9 cellular contexts compared by ENCODE assay signal in the genomic region with DNA sequence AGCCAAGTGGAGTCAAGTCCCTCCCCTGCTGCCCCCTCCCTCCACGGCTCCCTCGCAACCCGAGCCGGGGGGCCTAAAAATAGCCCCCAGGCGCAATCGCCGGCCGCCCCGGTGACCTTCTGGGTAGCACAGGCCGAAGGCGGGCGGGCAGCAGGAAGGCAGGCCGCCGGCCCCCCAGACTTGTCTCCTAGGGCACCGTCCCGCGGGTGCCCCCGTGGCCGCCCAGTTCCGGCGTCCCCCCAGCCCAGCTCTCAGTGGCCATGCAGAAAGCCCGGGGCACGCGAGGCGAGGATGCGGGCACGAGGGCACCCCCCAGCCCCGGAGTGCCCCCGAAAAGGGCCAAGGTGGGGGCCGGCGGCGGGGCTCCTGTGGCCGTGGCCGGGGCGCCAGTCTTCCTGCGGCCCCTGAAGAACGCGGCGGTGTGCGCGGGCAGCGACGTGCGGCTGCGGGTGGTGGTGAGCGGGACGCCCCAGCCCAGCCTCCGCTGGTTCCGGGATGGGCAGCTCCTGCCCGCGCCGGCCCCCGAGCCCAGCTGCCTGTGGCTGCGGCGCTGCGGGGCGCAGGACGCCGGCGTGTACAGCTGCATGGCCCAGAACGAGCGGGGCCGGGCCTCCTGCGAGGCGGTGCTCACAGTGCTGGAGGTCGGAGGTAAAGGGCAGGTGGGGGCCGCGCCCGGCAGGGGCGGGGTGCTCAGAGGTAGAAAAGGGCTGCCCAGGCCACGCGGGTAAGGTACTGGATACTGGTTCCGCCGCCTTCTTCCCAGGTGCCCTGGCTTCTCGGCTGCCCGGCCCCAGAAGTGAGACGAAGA. TPM values are rescaled to one million over a fixed set of nuclear protein-coding genes. Genes with fewer than 3 reads are reported as not detected.
DNase-seq lines count a peak whose midpoint lies in the region; ATAC-seq and TF ChIP-seq lines count a peak whose summit lies in the region.
"Had no signal": no experiment of that assay in that cellular context is flagged by ENCODE, and none has a peak within 500 bp of the region (broad histone marks: within the 10 kb centered on the region; RNA-seq: fewer than 3 reads in every experiment).

Gene SPEG, plus strand, starts transcription at position 126 of the 808 bp plus-strand sequence. Its CDS starts 135 bp downstream, at position 261.

- no peaks in the 10 kb centered on the region for H3K9me3 Mint-ChIP-seq in activated T-cell treated with anti-CD3 and anti-CD28 coated beads, Interleukin-2, amount 50 U/mL, for 4 hours
- H3K9me3 Mint-ChIP-seq in activated T-cell treated with anti-CD3 and anti-CD28 coated beads, Interleukin-2, amount 50 U/mL, for 24 hours, result no peaks in the 10 kb centered on the region

- H3K27ac Mint-ChIP-seq in activated T-cell treated with anti-CD3 and anti-CD28 coated beads, Interleukin-2, amount 50 U/mL, for 24 hours, result no peak within 1 kb of the TSS

- H3K9me3 ChIP-seq in upper lobe of right lung, result no peaks in the 10 kb centered on the region

- intact Hi-C loops in upper lobe of right lung (cut with DNase I), result no loop called here

- H3K4me1 Mint-ChIP-seq in activated T-cell treated with anti-CD3 and anti-CD28 coated beads, Interleukin-2, amount 50 U/mL, for 4 hours (ENCODE audit: low read depth), result no peaks in the 10 kb centered on the region
- H3K4me1 Mint-ChIP-seq in activated T-cell treated with anti-CD3 and anti-CD28 coated beads, Interleukin-2, amount 50 U/mL, for 24 hours (ENCODE audit: low read depth), result no peaks in the 10 kb centered on the region

- H3K4me3 Mint-ChIP-seq in activated T-cell treated with anti-CD3 and anti-CD28 coated beads, Interleukin-2, amount 50 U/mL, for 4 hours, result peak within 1 kb of the TSS; percentile 24
- H3K4me3 Mint-ChIP-seq in activated T-cell treated with anti-CD3 and anti-CD28 coated beads, Interleukin-2, amount 50 U/mL, for 24 hours, result no peak within 1 kb of the TSS

- no peak for TF ChIP-seq CTCF in fibroblast of the aortic adventitia (IDR thresholded peaks at IDR 0.05; ENCODE audit: insufficient read depth, low read length)
- TF ChIP-seq CTCF in upper lobe of right lung (IDR thresholded peaks at IDR 0.05), result no peak

- H3K4me1 ChIP-seq in upper lobe of right lung, result no peaks in the 10 kb centered on the region

- DNase-seq in activated T-cell treated with anti-CD3 and anti-CD28 coated beads, Interleukin-2, amount 50 U/mL, for 4 hours, result no peak
- DNase-seq in activated T-cell treated with anti-CD3 and anti-CD28 coated beads, Interleukin-2, amount 50 U/mL, for 24 hours, result no peak
- DNase-seq in fibroblast of the aortic adventitia (ENCODE audit: low read depth) (no peak), myocyte (ENCODE audit: low read depth) (no peak), upper lobe of right lung (no peak), NCI-H774 (lab: John Stamatoyannopoulos, UW) (no peak), NCI-H1092 (lab: John Stamatoyannopoulos, UW) (no peak)
- DNase-seq: NCI-H1048 had no signal

- no peak within 1 kb of the TSS for H3K4me3 ChIP-seq in fibroblast of the aortic adventitia (ENCODE audit: low read depth, low read length)
- peak within 1 kb of the TSS; percentile 5 for H3K4me3 ChIP-seq in upper lobe of right lung

- H3K36me3 Mint-ChIP-seq in activated T-cell treated with anti-CD3 and anti-CD28 coated beads, Interleukin-2, amount 50 U/mL, for 4 hours (ENCODE audit: insufficient read depth), result no peaks in the 10 kb centered on the region
- H3K36me3 Mint-ChIP-seq in activated T-cell treated with anti-CD3 and anti-CD28 coated beads, Interleukin-2, amount 50 U/mL, for 24 hours (ENCODE audit: low read depth), result no peaks in the 10 kb centered on the region

- H3K36me3 ChIP-seq in upper lobe of right lung, result no peaks in the 10 kb centered on the region

- peaks cover 27% of the 10 kb centered on the region for H3K27me3 ChIP-seq in upper lobe of right lung

- H3K27ac ChIP-seq in upper lobe of right lung, result no peak within 1 kb of the TSS

- H3K27me3 Mint-ChIP-seq in activated T-cell treated with anti-CD3 and anti-CD28 coated beads, Interleukin-2, amount 50 U/mL, for 4 hours (ENCODE audit: low read depth), result peaks cover 27% of the 10 kb centered on the region
- peaks cover 26% of the 10 kb centered on the region for H3K27me3 Mint-ChIP-seq in activated T-cell treated with anti-CD3 and anti-CD28 coated beads, Interleukin-2, amount 50 U/mL, for 24 hours

- peak; percentile 40 to 54 for ATAC-seq in activated T-cell treated with anti-CD3 and anti-CD28 coated beads, Interleukin-2, amount 50 U/mL, for 4 hours
- ATAC-seq in upper lobe of right lung (peak; percentile 18), GM21825 (IDR thresholded peaks at IDR 0.05; ENCODE audit: unreplicated experiment) (no peak)

RNA-seq across cellular contexts. Expression of gene SPEG, which starts in this region (rescaled TPM):
- 1 to 10 TPM in 1 of 3 donors, under 1 TPM in 2; 0.74 to 2.1 (median 0.79) TPM for total RNA-seq in activated T-cell treated with anti-CD3 and anti-CD28 coated beads, Interleukin-2, amount 50 U/mL, for 4 hours
- total RNA-seq in fibroblast of the aortic adventitia (ENCODE audit: low replicate concordance) (22.7 and 36.1 TPM in 2 replicates), myocyte (78.0 and 79.8 TPM in 2 replicates), upper lobe of right lung (5.6 TPM)
- 57.8 TPM for polyA plus RNA-seq in myocyte (2012)
